ENCODE assay signal across 8 cellular contexts in the genomic region with DNA sequence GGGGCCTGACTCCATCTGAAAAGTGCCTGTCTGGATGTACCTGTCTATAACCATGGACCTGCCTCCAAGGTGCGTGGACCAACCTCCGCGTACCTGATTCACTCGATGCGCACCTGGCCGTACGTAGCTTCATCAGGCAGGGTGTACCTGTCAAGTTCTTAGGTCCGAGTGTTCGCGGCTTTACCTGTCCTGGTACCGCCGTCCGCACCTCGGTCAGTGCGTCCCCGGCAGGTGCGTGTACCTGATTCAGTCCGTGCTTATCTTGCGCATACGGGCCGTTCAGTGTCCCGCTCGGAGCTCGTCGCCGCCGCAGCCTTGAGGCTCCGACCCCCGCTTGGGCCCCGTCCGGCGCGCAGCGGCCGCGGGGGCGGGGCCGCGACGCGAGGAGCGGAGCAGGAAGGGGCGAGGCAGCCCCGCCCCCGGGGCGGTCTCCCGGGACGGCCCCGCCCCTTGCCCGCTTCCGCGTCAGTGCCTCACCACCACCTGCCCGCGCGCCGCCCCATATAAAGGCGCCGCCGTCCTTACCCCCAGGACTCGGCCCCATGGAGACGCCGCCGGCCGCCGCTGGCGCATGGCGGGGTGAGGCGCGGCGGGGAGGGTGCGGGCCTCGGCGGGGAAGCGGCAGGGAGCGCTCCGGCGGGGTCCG. TPM values are rescaled to one million over a fixed set of nuclear protein-coding genes. Genes with fewer than 3 reads are reported as not detected.
DNase-seq lines count a peak whose midpoint lies in the region; ATAC-seq and TF ChIP-seq lines count a peak whose summit lies in the region.

ZC3H12A (plus strand) TSS at position 530 of the 646 bp plus-strand sequence. CDS start 917 bp downstream, outside the sequence.

- intact Hi-C loops in breast epithelium (cut with DNase I; ENCODE audit: low total_unique reads), result no loop called here

- H3F3A ChIP-seq in smooth muscle cell (ENCODE audit: low read depth), result peaks cover 22% of the 10 kb centered on the region

- H3K9me3 ChIP-seq in breast epithelium, result no peaks in the 10 kb centered on the region
- H3K9me3 ChIP-seq in smooth muscle cell (replicated peaks; ENCODE audit: low read depth), result no peaks in the 10 kb centered on the region

- H4K20me1 ChIP-seq in smooth muscle cell (ENCODE audit: low read depth), result peaks cover 40% of the 10 kb centered on the region

- under 1% methylated on average over 41 of the region's 78 CpGs for WGBS in smooth muscle cell (ENCODE audit: low lambda C conversion rate)

- H3K4me1 ChIP-seq in breast epithelium, result peaks cover 14 to 49% of the 10 kb centered on the region in 2 donors
- H3K4me1 ChIP-seq in smooth muscle cell (ENCODE audit: low read depth), result peaks cover 36% of the 10 kb centered on the region

- no peaks in the 10 kb centered on the region for H3K27me3 ChIP-seq in breast epithelium
- no peaks in the 10 kb centered on the region for H3K27me3 ChIP-seq in smooth muscle cell (ENCODE audit: low read depth)

- H3K36me3 ChIP-seq in breast epithelium (no peaks in the 10 kb centered on the region), smooth muscle cell (ENCODE audit: low read depth) (no peaks in the 10 kb centered on the region)

- TF ChIP-seq POLR2A in breast epithelium (IDR thresholded peaks at IDR 0.05), result no peak

- H3K9ac ChIP-seq in smooth muscle cell (ENCODE audit: low read depth), result peak within 1 kb of the TSS; percentile 90

- DNase-seq in NCI-H1417 (lab: John Stamatoyannopoulos, UW), result peak; percentile 86 to 91 (median 90)
- no peak for DNase-seq in NCI-H1417 treated with DMSO at 0.1 percent for 48 hours (lab: John Stamatoyannopoulos, UW)
- peak; percentile 87 for DNase-seq in NCI-H2196 (lab: John Stamatoyannopoulos, UW; ENCODE audit: unreplicated experiment)
- peak; percentile 92 to 93 for DNase-seq in breast epithelium (ENCODE audit: low spot score in 2 of 2)
- peak; percentile 96 for DNase-seq in iPS-NIHi7 (ENCODE audit: extremely low spot score)
- peak; percentile 66 for DNase-seq in smooth muscle cell (lab: John Stamatoyannopoulos, UW; ENCODE audit: unreplicated experiment)

- H3K4me2 ChIP-seq in smooth muscle cell, result peak within 1 kb of the TSS; percentile 90

- H3K27ac ChIP-seq in breast epithelium (peak within 1 kb of the TSS; percentile 95 to 99), smooth muscle cell (ENCODE audit: low read depth) (peak within 1 kb of the TSS; percentile 96)

- ATAC-seq in HG02981 (IDR thresholded peaks at IDR 0.05; ENCODE audit: unreplicated experiment), result peak; percentile 49

- H3K4me3 ChIP-seq in WI38 (ENCODE audit: low read depth, low read length) (peak within 1 kb of the TSS; percentile 82), breast epithelium (peak within 1 kb of the TSS; percentile 85 to 93 (median 87)), smooth muscle cell (peak within 1 kb of the TSS; percentile 69)

- H3K79me2 ChIP-seq in smooth muscle cell (ENCODE audit: low read depth), result peaks cover 48% of the 10 kb centered on the region

- no peak for TF ChIP-seq CTCF in WI38 (IDR thresholded peaks at IDR 0.05; ENCODE audit: low read depth, low read length)
- no peak for TF ChIP-seq CTCF in breast epithelium (IDR thresholded peaks at IDR 0.05)
- no peak for TF ChIP-seq CTCF in smooth muscle cell (IDR thresholded peaks at IDR 0.05; ENCODE audit: borderline replicate concordance, insufficient read depth, poor library complexity, severe bottlenecking)

- H2AFZ ChIP-seq in smooth muscle cell (ENCODE audit: low read depth), result peak within 1 kb of the TSS; percentile 71

RNA-seq across cellular contexts. Expression of gene ZC3H12A, which starts in this region (rescaled TPM):
- total RNA-seq in breast epithelium, result 10 to 100 TPM in 2 of 3 donors, 1 to 10 TPM in 1; 5.8 to 82.8 (median 76.7) TPM
- 13.2 and 21.3 TPM in 2 replicates for total RNA-seq in smooth muscle cell
- polyA plus RNA-seq in smooth muscle cell, result 29.6 and 35.8 TPM in 2 replicates
